In genomic region chr16:47504599-47504998, GRCh38 we compare ENCODE assay signal across 19 cellular contexts.
"Had no signal": no experiment of that assay in that cellular context is flagged by ENCODE, and none has a peak within 500 bp of the region (broad histone marks: within the 10 kb centered on the region; RNA-seq: fewer than 3 reads in every experiment).

No MANE protein-coding gene starts in this region.

- ATAC-seq: activated naive CD8-positive, alpha-beta T cell treated with anti-CD3 and anti-CD28 coated beads, Interleukin-2, amount 50 U/mL, for 24 hours; heart left ventricle; left lung; sciatic nerve; stimulated activated effector memory CD8-positive, alpha-beta T cell treated with anti-CD3 and anti-CD28 coated beads, Interleukin-12 subunit alpha, Interleukin-12 subunit beta, amount 100 ng/mL, for 72 hours had no signal

- H3K4me3 ChIP-seq: esophagus squamous epithelium, heart left ventricle, left lung, neural progenitor cell, smooth muscle cell, stomach, vagina had no signal

- DNase-seq: activated CD4-positive, alpha-beta T cell treated with anti-CD3 and anti-CD28 coated beads for 1 hour; activated CD8-positive, alpha-beta memory T cell treated with anti-CD3 and anti-CD28 coated beads for 24 hours; activated CD8-positive, alpha-beta memory T cell treated with anti-CD3 and anti-CD28 coated beads, Interleukin-2, amount 50 U/mL, for 48 hours; activated effector memory CD4-positive, alpha-beta T cell treated with Interleukin-2 at 50 U/mL for 16 hours; activated naive CD4-positive, alpha-beta T cell treated with anti-CD3 and anti-CD28 coated beads, Interleukin-2, amount 10 ng/mL, durations not matched to agents 7 days and 5 days; activated naive CD8-positive, alpha-beta T cell treated with anti-CD3 and anti-CD28 coated beads, Interleukin-2, amount 50 U/mL, for 24 hours; activated T-cell treated with anti-CD3 and anti-CD28 coated beads, Interleukin-2, amount 50 U/mL, for 48 hours; effector CD8-positive, alpha-beta T cell; esophagus squamous epithelium; heart left ventricle; left lung; stimulated activated CD4-positive, alpha-beta T cell treated with anti-CD3 and anti-CD28 coated beads, Interleukin-4, amount 100 ng/mL, for 1 hour; stomach; trophoblast cell had no signal
